21 cellular contexts compared by ENCODE assay signal in the genomic region with DNA sequence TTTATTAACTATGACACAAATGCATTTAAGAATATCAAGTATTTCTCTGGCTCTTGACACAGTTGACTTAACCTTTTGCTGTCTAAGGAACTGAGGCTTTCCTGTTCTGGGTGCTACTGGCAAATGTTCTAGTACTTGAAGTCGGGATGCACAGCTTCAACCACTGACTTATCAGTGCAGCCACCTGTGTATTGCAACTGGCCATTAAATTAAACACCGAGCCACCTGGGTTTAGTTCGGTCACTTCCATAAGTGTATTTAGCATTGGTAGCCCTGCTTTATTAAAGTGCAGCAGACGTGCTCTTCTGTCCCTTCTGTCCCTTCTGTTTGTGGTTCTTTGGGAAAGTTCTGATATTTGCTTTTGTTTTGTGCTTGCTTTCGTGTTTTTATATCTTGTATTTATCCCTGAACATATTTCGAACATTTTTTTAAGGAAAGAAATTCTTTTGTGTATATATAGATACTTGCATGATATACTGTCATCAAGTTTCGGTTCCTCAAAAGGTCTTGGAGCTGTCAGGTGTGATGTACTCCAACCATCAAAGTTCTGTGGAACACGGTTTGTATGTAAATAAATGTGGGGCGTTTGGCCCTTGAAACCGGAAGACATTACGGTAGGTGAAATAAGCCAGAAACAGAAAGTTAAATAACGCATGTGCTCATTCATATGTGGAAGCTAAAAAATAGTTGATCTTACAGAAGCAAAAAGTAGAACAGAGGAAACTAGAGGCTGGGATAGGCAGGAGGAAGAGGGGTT.
DNase-seq lines count a peak whose midpoint lies in the region; ATAC-seq, FAIRE-seq and TF ChIP-seq lines count a peak whose summit lies in the region.
"Had no signal": no experiment of that assay in that cellular context is flagged by ENCODE, and none has a peak within 500 bp of the region (broad histone marks: within the 10 kb centered on the region; RNA-seq: fewer than 3 reads in every experiment).

No MANE protein-coding gene starts in this region.

- H3K4me3 ChIP-seq in PC-3 (ENCODE audit: low read length): no peak overlapping the region
- H3K4me3 ChIP-seq: K562, stomach had no signal

- no peaks in the 10 kb centered on the region; the same call in 1 of the 2 replicates for H3K9me3 ChIP-seq in PC-3 (ENCODE audit: low read length)
- H3K9me3 ChIP-seq: stomach had no signal

- DNase-seq in PC-3 (no peak), HTR-8/SVneo (ENCODE audit: insufficient read length, low spot score) (no peak), NOMO-1 treated with DMSO at 0.1 percent for 48 hours (lab: John Stamatoyannopoulos, UW; ENCODE audit: unreplicated experiment) (no peak), NCI-H2081 (lab: John Stamatoyannopoulos, UW) (no peak)
- DNase-seq: activated CD4-positive, alpha-beta T cell treated with anti-CD3 and anti-CD28 coated beads, Interleukin-2, amount 50 U/mL, for 4 hours; activated naive CD8-positive, alpha-beta T cell treated with anti-CD3 and anti-CD28 coated beads, Interleukin-2, amount 50 U/mL, for 24 hours; COR-L47; effector CD4-positive, alpha-beta T cell; mesendoderm; NCI-H1417; NCI-H446; stomach had no signal

- no peak for TF ChIP-seq CTCF in PC-3 (conservative IDR thresholded peaks at IDR 0.05; ENCODE audit: low read depth, low read length)

- H3K9ac ChIP-seq in PC-3 (ENCODE audit: low read length): no peak overlapping the region

- H3K4me2 ChIP-seq in PC-3 (ENCODE audit: low read length): 0 out of 2 replicates have a peak overlapping the region, but pooled peaks have one; percentile 3

- ATAC-seq in GM18508 (IDR thresholded peaks at IDR 0.05; ENCODE audit: insufficient read depth, unreplicated experiment) (peak; percentile 86), GM21529 (IDR thresholded peaks at IDR 0.05; ENCODE audit: unreplicated experiment) (peak; percentile 89), HG03280 (IDR thresholded peaks at IDR 0.05; ENCODE audit: unreplicated experiment) (peak; percentile 79), PC-3 (no peak), HG03039 (IDR thresholded peaks at IDR 0.05; ENCODE audit: unreplicated experiment) (no peak)
- ATAC-seq: activated naive CD8-positive, alpha-beta T cell treated with anti-CD3 and anti-CD28 coated beads, Interleukin-2, amount 50 U/mL, for 24 hours; K562; SK-N-SH treated with all-trans-retinoic acid at 6 μM for 48 hours had no signal

- BruUV-seq in PC-3 (replicated peaks; lab: Mats Ljungman, UMichigan): no TSS peak

- H3K9me2 ChIP-seq in PC-3 (replicated peaks; ENCODE audit: low read length): no peaks in the 10 kb centered on the region

- H3K27me3 ChIP-seq in PC-3 (ENCODE audit: low read length): peaks cover 91% of the 10 kb centered on the region
- H3K27me3 ChIP-seq: stomach had no signal

- H3K79me2 ChIP-seq in PC-3 (ENCODE audit: low read length): no peaks in the 10 kb centered on the region

- H4K20me1 ChIP-seq in PC-3 (ENCODE audit: low read length): no peaks in the 10 kb centered on the region

- no peak overlapping the region for H3K27ac ChIP-seq in PC-3 (ENCODE audit: low read length)
- H3K27ac ChIP-seq: stomach had no signal

- no peak for FAIRE-seq in HTR-8/SVneo (lab: Jason Lieb, UNC)
- FAIRE-seq: bronchial epithelial cell, K562, keratinocyte, urothelium cell line had no signal

- no peak overlapping the region for H2AFZ ChIP-seq in PC-3 (ENCODE audit: low read length)

- POLR2A ChIA-PET in PC-3 (lab: Charles Lee; ENCODE audit: unreplicated experiment): no interaction called here

- no peaks in the 10 kb centered on the region for H3K36me3 ChIP-seq in PC-3 (ENCODE audit: low read depth, low read length)
- H3K36me3 ChIP-seq: stomach had no signal

- H3F3A ChIP-seq in PC-3 (ENCODE audit: low read length, unreplicated experiment): no peaks in the 10 kb centered on the region

- no peaks in the 10 kb centered on the region for H3K4me1 ChIP-seq in PC-3 (ENCODE audit: insufficient read depth, low read length)
- H3K4me1 ChIP-seq: stomach had no signal

- intact Hi-C loops in PC-3 (cut with micrococcal nuclease): no loop called here

- CTCF ChIA-PET in PC-3 (lab: Charles Lee): no interaction called here

Comparison
In these comparisons a context has a peak if more than half of its experiments do, and no peak if none do; other contexts are left out.
1. ATAC-seq: peak in GM18508 (single experiment), GM21529 (single experiment) and HG03280 (single experiment); none in PC-3 (single experiment) and HG03039 (single experiment).